15 cellular contexts compared by ENCODE assay signal in genomic region chr18:13139885-13140450, GRCh38.
DNase-seq lines count a peak whose midpoint lies in the region; ATAC-seq and TF ChIP-seq lines count a peak whose summit lies in the region.
"Had no signal": no experiment of that assay in that cellular context is flagged by ENCODE, and none has a peak within 500 bp of the region (broad histone marks: within the 10 kb centered on the region; RNA-seq: fewer than 3 reads in every experiment).

No MANE protein-coding gene starts in this region.

- H4K20me1 ChIP-seq in DOHH2 (ENCODE audit: control insufficient read depth, insufficient read depth, low read depth, low read length), result no peaks in the 10 kb centered on the region

- intact Hi-C loops in Panc1 (cut with micrococcal nuclease; ENCODE audit: unreplicated experiment), result loop anchor here (10.0 kb wide), 1 partner anchor 65 kb away; no protein-coding TSS in a partner anchor
- intact Hi-C loops in right lobe of liver (cut with DNase I), result no loop called here

- no peak overlapping the region for H3K4me2 ChIP-seq in DOHH2 (ENCODE audit: low read length)
- H3K4me2 ChIP-seq: smooth muscle cell had no signal

- POLR2A ChIA-PET in Panc1 (lab: Charles Lee), result no interaction called here

- DNase-seq in HuH-7 (ENCODE audit: low spot score) (peak; percentile 78), Panc1 (ENCODE audit: low read depth, low spot score) (no peak), right lobe of liver (peak in 1 of 3 donors; percentile 47), nucleus accumbens (lab: John Stamatoyannopoulos, UW) (no peak)
- no peak for DNase-seq in stimulated activated CD4-positive, alpha-beta T cell treated with anti-CD3 and anti-CD28 coated beads, Interleukin-4, amount 100 ng/mL, for 24 hours
- DNase-seq: activated CD8-positive, alpha-beta memory T cell treated with anti-CD3 and anti-CD28 coated beads for 24 hours; hypothalamus; stimulated activated naive CD8-positive, alpha-beta T cell treated with anti-CD3 and anti-CD28 coated beads, Interleukin-15, Interleukin-2, amounts not matched to agents 100 U/mL and 50 U/mL, for 24 hours; uterus had no signal

- no peak overlapping the region for H3K27ac ChIP-seq in DOHH2 (ENCODE audit: low read depth, low read length)
- H3K27ac ChIP-seq in Panc1 (ENCODE audit: low read length), result no peak overlapping the region
- peak overlapping the region in 2 of 3 donors; percentile 19 to 82 for H3K27ac ChIP-seq in right lobe of liver
- H3K27ac ChIP-seq: SK-N-MC, uterus had no signal

- H3K4me3 ChIP-seq in DOHH2 (ENCODE audit: low read length) (no peak overlapping the region), Panc1 (ENCODE audit: low read depth in 2 of 2, low read length in 2 of 2) (no peak overlapping the region), right lobe of liver (no peak overlapping the region)
- H3K4me3 ChIP-seq: mucosa of descending colon, SK-N-MC, smooth muscle cell, uterus had no signal

- no peak for TF ChIP-seq POLR2A in right lobe of liver (IDR thresholded peaks at IDR 0.05)

- H3K4me1 ChIP-seq in DOHH2 (ENCODE audit: control insufficient read depth, low read length), result peaks cover 17% of the 10 kb centered on the region
- H3K4me1 ChIP-seq in Panc1 (ENCODE audit: control insufficient read depth, insufficient read depth, low read length), result no peaks in the 10 kb centered on the region
- H3K4me1 ChIP-seq in right lobe of liver, result peaks cover 0 to 17% (median 7%) of the 10 kb centered on the region in 4 donors
- H3K4me1 ChIP-seq: uterus had no signal

- no TSS peak for BruUV-seq in Panc1 (replicated peaks; lab: Mats Ljungman, UMichigan)

- CTCF ChIA-PET in Panc1 (lab: Charles Lee), result no interaction called here

- in situ Hi-C loops in Panc1 (cut with HindIII; ENCODE audit: low pct_unique_long_range_greater_than_20kb, low sequenced_read_pairs), result no loop called here

- no peaks in the 10 kb centered on the region for H3F3A ChIP-seq in DOHH2 (ENCODE audit: control insufficient read depth, insufficient read depth)

- H3K36me3 ChIP-seq in DOHH2 (ENCODE audit: control insufficient read depth, low read length), result no peaks in the 10 kb centered on the region
- H3K36me3 ChIP-seq in Panc1 (ENCODE audit: control insufficient read depth, insufficient read depth, low read length), result no peaks in the 10 kb centered on the region
- H3K36me3 ChIP-seq in right lobe of liver, result no peaks in the 10 kb centered on the region
- H3K36me3 ChIP-seq: uterus had no signal

- peaks cover 43% of the 10 kb centered on the region for H3K27me3 ChIP-seq in DOHH2 (ENCODE audit: control insufficient read depth, low read length)
- H3K27me3 ChIP-seq in Panc1 (ENCODE audit: control insufficient read depth, insufficient read depth, low read length), result no peaks in the 10 kb centered on the region
- H3K27me3 ChIP-seq in right lobe of liver, result no peaks in the 10 kb centered on the region
- H3K27me3 ChIP-seq: uterus had no signal

- TF ChIP-seq CTCF in DOHH2 (IDR thresholded peaks at IDR 0.05; ENCODE audit: low read depth, low read length, poor library complexity, severe bottlenecking) (peak; percentile 13), Panc1 (IDR thresholded peaks at IDR 0.05) (peak; percentile 33), right lobe of liver (IDR thresholded peaks at IDR 0.05) (peak; percentile 35 to 58 (median 46))

- no peaks in the 10 kb centered on the region for H3K9me2 ChIP-seq in DOHH2 (replicated peaks; ENCODE audit: control insufficient read depth, low read length)

- peaks cover 18% of the 10 kb centered on the region for H3K9me3 ChIP-seq in DOHH2 (ENCODE audit: control insufficient read depth, insufficient read depth, low read length)
- H3K9me3 ChIP-seq in Panc1 (ENCODE audit: control insufficient read depth, insufficient read depth, low read depth, low read length), result no peaks in the 10 kb centered on the region
- no peaks in the 10 kb centered on the region for H3K9me3 ChIP-seq in right lobe of liver
- H3K9me3 ChIP-seq: uterus had no signal

- 68% methylated on average over 6 of the region's 12 CpGs for WGBS in right lobe of liver (ENCODE audit: insufficient coverage, low coverage, low lambda C conversion rate, missing lambda C conversion rate)

- ATAC-seq in Panc1 (peak; percentile 57; the same call in 1 of the 2 replicates), right lobe of liver (peak; percentile 26 to 51 (median 42)), GM18498 (IDR thresholded peaks at IDR 0.05; ENCODE audit: unreplicated experiment) (no peak), GM18868 (IDR thresholded peaks at IDR 0.05; ENCODE audit: unreplicated experiment) (no peak)
- ATAC-seq: mucosa of descending colon; stimulated activated naive CD8-positive, alpha-beta T cell treated with anti-CD3 and anti-CD28 coated beads, Interleukin-15, Interleukin-2, amounts not matched to agents 100 U/mL and 50 U/mL, for 24 hours had no signal

- no peaks in the 10 kb centered on the region for H3K79me2 ChIP-seq in DOHH2 (ENCODE audit: control insufficient read depth, low read length)

Comparison
In these comparisons a context has a peak if more than half of its experiments do, and no peak if none do; other contexts are left out.
1. H3K27ac ChIP-seq: peak in right lobe of liver (2 of 3); none in DOHH2 (single experiment) and Panc1 (single experiment).
2. ATAC-seq: peak in Panc1 (single experiment) and right lobe of liver (4 of 4); none in GM18498 (single experiment) and GM18868 (single experiment).
3. Peak in every context shown above with its lines, with median percentiles within 50 percentile points of each other: CTCF ChIP-seq.